In the genomic region with DNA sequence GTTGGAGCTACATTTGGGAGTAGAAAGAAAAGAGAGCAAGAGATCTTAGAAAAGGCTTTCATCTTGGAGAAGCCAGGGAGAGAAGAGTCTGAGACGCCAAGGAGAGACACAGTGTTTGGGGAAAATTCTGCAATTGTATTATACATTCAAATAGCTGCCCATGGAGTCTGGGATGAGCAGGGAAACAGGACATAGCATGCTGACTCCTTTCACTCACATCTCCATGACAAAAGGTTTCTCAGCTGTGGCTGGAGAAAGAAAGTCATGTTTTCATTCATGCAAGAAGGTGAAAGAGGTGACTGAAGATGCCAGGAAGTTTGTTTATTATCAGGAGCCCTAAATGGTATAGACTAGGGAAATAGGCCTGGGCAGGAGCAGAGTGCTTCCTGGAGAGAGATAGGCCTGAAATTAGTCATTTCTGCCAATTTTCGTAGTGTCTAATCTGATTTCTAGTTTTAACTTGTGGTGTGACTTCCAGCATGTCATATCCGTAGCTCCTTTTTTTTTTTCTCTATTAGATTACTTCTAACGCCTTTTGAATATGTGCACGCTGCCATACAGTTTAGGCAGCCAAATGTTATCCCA, we compare ENCODE assay signal across 17 cellular contexts. TPM values are rescaled to one million over a fixed set of nuclear protein-coding genes. Genes with fewer than 3 reads are reported as not detected.
"Had no signal": no experiment of that assay in that cellular context is flagged by ENCODE, and none has a peak within 500 bp of the region (broad histone marks: within the 10 kb centered on the region; RNA-seq: fewer than 3 reads in every experiment).

No MANE protein-coding gene starts in this region.

- H3K36me3 Mint-ChIP-seq: activated naive CD4-positive, alpha-beta T cell treated with anti-CD3 and anti-CD28 coated beads, Interleukin-2, amount 10 ng/mL, durations not matched to agents 7 days and 5 days had no signal

- DNase-seq: activated CD4-positive, alpha-beta T cell treated with anti-CD3 and anti-CD28 coated beads, Interleukin-2, amount 10 ng/mL, durations not matched to agents 24 days and 14 days; activated CD4-positive, CD25-positive, alpha-beta regulatory T cell; activated CD8-positive, alpha-beta T cell treated with anti-CD3 and anti-CD28 coated beads, Interleukin-2, amount 10 ng/mL, durations not matched to agents 7 days and 5 days; activated naive CD4-positive, alpha-beta T cell treated with anti-CD3 and anti-CD28 coated beads, Interleukin-2, amount 10 ng/mL, durations not matched to agents 7 days and 5 days; dermis blood vessel endothelial cell; effector memory CD8-positive, alpha-beta T cell; heart right ventricle; nephron progenitor cell; ovary; stomach; testis; upper lobe of left lung had no signal

- H3K27me3 ChIP-seq: ascending aorta, breast epithelium, gastroesophageal sphincter, ovary, stomach, testis, upper lobe of left lung had no signal

- H3K4me3 ChIP-seq: ascending aorta, breast epithelium, gastroesophageal sphincter, heart right ventricle, ovary, stomach, testis, upper lobe of left lung had no signal

- H3K27ac ChIP-seq: ascending aorta, breast epithelium, gastroesophageal sphincter, heart right ventricle, ovary, stomach, testis, upper lobe of left lung had no signal

- H3K27ac Mint-ChIP-seq: activated CD8-positive, alpha-beta T cell treated with anti-CD3 and anti-CD28 coated beads, Interleukin-2, amount 10 ng/mL, durations not matched to agents 7 days and 5 days; activated naive CD4-positive, alpha-beta T cell treated with anti-CD3 and anti-CD28 coated beads, Interleukin-2, amount 10 ng/mL, durations not matched to agents 7 days and 5 days; effector memory CD8-positive, alpha-beta T cell; nephron progenitor cell had no signal

- H3K9me3 ChIP-seq: ascending aorta, breast epithelium, gastroesophageal sphincter, heart right ventricle, ovary, stomach, testis, upper lobe of left lung had no signal

- H3K4me1 ChIP-seq: ascending aorta, breast epithelium, stomach, testis had no signal

- ATAC-seq: activated CD8-positive, alpha-beta T cell treated with anti-CD3 and anti-CD28 coated beads, Interleukin-2, amount 10 ng/mL, durations not matched to agents 7 days and 5 days; effector memory CD8-positive, alpha-beta T cell; gastroesophageal sphincter; heart right ventricle; sciatic nerve; SK-N-SH treated with all-trans-retinoic acid at 6 μM for 48 hours had no signal

- H3K4me3 Mint-ChIP-seq: activated CD4-positive, alpha-beta T cell treated with anti-CD3 and anti-CD28 coated beads, Interleukin-2, amount 10 ng/mL, durations not matched to agents 24 days and 14 days; activated CD8-positive, alpha-beta T cell treated with anti-CD3 and anti-CD28 coated beads, Interleukin-2, amount 10 ng/mL, durations not matched to agents 7 days and 5 days; activated naive CD4-positive, alpha-beta T cell treated with anti-CD3 and anti-CD28 coated beads, Interleukin-2, amount 10 ng/mL, durations not matched to agents 7 days and 5 days; effector memory CD8-positive, alpha-beta T cell; nephron progenitor cell had no signal

- H3K4me1 Mint-ChIP-seq: activated naive CD4-positive, alpha-beta T cell treated with anti-CD3 and anti-CD28 coated beads, Interleukin-2, amount 10 ng/mL, durations not matched to agents 7 days and 5 days had no signal

- H3K36me3 ChIP-seq: ascending aorta, breast epithelium, gastroesophageal sphincter, ovary, upper lobe of left lung had no signal

- H3K9me3 Mint-ChIP-seq: activated CD4-positive, alpha-beta T cell treated with anti-CD3 and anti-CD28 coated beads, Interleukin-2, amount 10 ng/mL, durations not matched to agents 24 days and 14 days; activated naive CD4-positive, alpha-beta T cell treated with anti-CD3 and anti-CD28 coated beads, Interleukin-2, amount 10 ng/mL, durations not matched to agents 7 days and 5 days; effector memory CD8-positive, alpha-beta T cell; nephron progenitor cell had no signal

RNA-seq across cellular contexts. Expression of gene ACP3, which starts 34.1 kb away (rescaled TPM):
- total RNA-seq: activated CD4-positive, alpha-beta T cell treated with anti-CD3 and anti-CD28 coated beads, Interleukin-2, amount 10 ng/mL, durations not matched to agents 24 days and 14 days; activated CD8-positive, alpha-beta T cell treated with anti-CD3 and anti-CD28 coated beads, Interleukin-2, amount 10 ng/mL, durations not matched to agents 7 days and 5 days; dermis blood vessel endothelial cell had no signal
